8 cellular contexts compared by ENCODE assay signal in genomic region chr11:71449596-71449995, GRCh38. TPM values are rescaled to one million over a fixed set of nuclear protein-coding genes. Genes with fewer than 3 reads are reported as not detected.
A peak's percentile ranks its signal among the peaks of the same experiment; 100 is the strongest.
DNase-seq lines count a peak whose midpoint lies in the region; ATAC-seq, FAIRE-seq and TF ChIP-seq lines count a peak whose summit lies in the region.

No MANE protein-coding gene starts in this region.

- H3K4me1 ChIP-seq in SK-N-SH (ENCODE audit: control insufficient read depth in 1 of 2, insufficient read depth in 2 of 2, low read depth in 1 of 2, low read length in 1 of 2): peaks cover 4 to 31% of the 10 kb centered on the region in 2 experiments; a peak in 3 of 4 replicates
- H3K4me1 ChIP-seq in iPS-15b (ENCODE audit: control insufficient read depth, insufficient read depth, low read length): peaks cover 4% of the 10 kb centered on the region

- H3K9me3 ChIP-seq in SK-N-SH (peaks cover 8% of the 10 kb centered on the region; the same call in 1 of the 2 replicates), iPS-15b (ENCODE audit: control insufficient read depth, insufficient read depth, low read length) (no peaks in the 10 kb centered on the region)

- TF ChIP-seq CTCF in SK-N-SH (IDR thresholded peaks at IDR 0.05): no peak

- H4K20me1 ChIP-seq in SK-N-SH (ENCODE audit: insufficient read depth): peaks cover 2% of the 10 kb centered on the region

- TF ChIP-seq EP300 in SK-N-SH (IDR thresholded peaks at IDR 0.05; ENCODE audit: borderline replicate concordance in 1 of 2, low read depth in 1 of 2, low read length in 1 of 2): no peak

- H3K4me3 Mint-ChIP-seq in activated T-cell treated with anti-CD3 and anti-CD28 coated beads, Interleukin-2, amount 50 U/mL, for 72 hours: peak overlapping the region; percentile 92 to 100
- H3K4me3 Mint-ChIP-seq in stimulated activated naive B cell treated with anti-CD40 and anti-IgM and Interleukin-4, amounts not matched to agents 10 μg/mL and 1 μg/mL and 100 μg/mL, for 72 hours: peak overlapping the region; percentile 92 to 96

- peaks cover 20% of the 10 kb centered on the region for H3K79me2 ChIP-seq in SK-N-SH (ENCODE audit: insufficient read depth)

- DNase-seq in SK-N-SH (no peak), AML-193 (lab: John Stamatoyannopoulos, UW) (no peak), HTR-8/SVneo (ENCODE audit: insufficient read length, low spot score) (no peak)
- no peak for DNase-seq in activated T-cell treated with anti-CD3 and anti-CD28 coated beads, Interleukin-2, amount 50 U/mL, for 72 hours
- no peak for DNase-seq in stimulated activated naive B cell treated with anti-CD40 and anti-IgM and Interleukin-4, amounts not matched to agents 10 μg/mL and 1 μg/mL and 100 μg/mL, for 72 hours

- no peak for ATAC-seq in SK-N-SH treated with all-trans-retinoic acid at 6 μM for 48 hours
- no peak for ATAC-seq in activated T-cell treated with anti-CD3 and anti-CD28 coated beads, Interleukin-2, amount 50 U/mL, for 72 hours (replicated peaks in 1 of 2)
- ATAC-seq in stimulated activated naive B cell treated with anti-CD40 and anti-IgM and Interleukin-4, amounts not matched to agents 10 μg/mL and 1 μg/mL and 100 μg/mL, for 72 hours (replicated peaks): no peak
- ATAC-seq in HG03432 (IDR thresholded peaks at IDR 0.05; ENCODE audit: unreplicated experiment): no peak

- CTCF ChIA-PET in SK-N-SH (lab: Yijun Ruan, JAX): interaction anchor here (0.7 to 1.4 kb wide), 2 partner anchors 24 to 1071 kb away, joined by 3 to 5 read pairs; no protein-coding TSS in a partner anchor

- H3K4me3 ChIP-seq in SK-N-SH (ENCODE audit: low read depth in 2 of 2, low read length in 1 of 2) (peak overlapping the region; percentile 89 to 92), iPS-15b (ENCODE audit: low read depth, low read length) (peak overlapping the region; percentile 96)

- H3K9me2 ChIP-seq in SK-N-SH: no peaks in the 10 kb centered on the region

- POLR2A ChIA-PET in SK-N-SH (lab: Yijun Ruan, JAX): no interaction called here

- H3K9me3 Mint-ChIP-seq in activated T-cell treated with anti-CD3 and anti-CD28 coated beads, Interleukin-2, amount 50 U/mL, for 72 hours: peaks cover 4 to 5% of the 10 kb centered on the region in 2 donors
- peaks cover 3 to 6% of the 10 kb centered on the region in 2 donors for H3K9me3 Mint-ChIP-seq in stimulated activated naive B cell treated with anti-CD40 and anti-IgM and Interleukin-4, amounts not matched to agents 10 μg/mL and 1 μg/mL and 100 μg/mL, for 72 hours

- H3K27me3 Mint-ChIP-seq in activated T-cell treated with anti-CD3 and anti-CD28 coated beads, Interleukin-2, amount 50 U/mL, for 72 hours (ENCODE audit: low read depth): no peaks in the 10 kb centered on the region
- no peaks in the 10 kb centered on the region for H3K27me3 Mint-ChIP-seq in stimulated activated naive B cell treated with anti-CD40 and anti-IgM and Interleukin-4, amounts not matched to agents 10 μg/mL and 1 μg/mL and 100 μg/mL, for 72 hours

- peak overlapping the region; percentile 98 for H3K27ac Mint-ChIP-seq in activated T-cell treated with anti-CD3 and anti-CD28 coated beads, Interleukin-2, amount 50 U/mL, for 72 hours
- H3K27ac Mint-ChIP-seq in stimulated activated naive B cell treated with anti-CD40 and anti-IgM and Interleukin-4, amounts not matched to agents 10 μg/mL and 1 μg/mL and 100 μg/mL, for 72 hours: peak overlapping the region; percentile 93

- H3K36me3 ChIP-seq in SK-N-SH (replicated peaks in 1 of 2; ENCODE audit: control insufficient read depth in 1 of 2, insufficient read depth in 2 of 2, low read length in 1 of 2) (peaks cover 7 to 10% of the 10 kb centered on the region in 2 experiments), iPS-15b (ENCODE audit: control insufficient read depth, insufficient read depth, low read length) (peaks cover 5% of the 10 kb centered on the region)

- H3F3A ChIP-seq in SK-N-SH (replicated peaks; ENCODE audit: insufficient read depth): peaks cover 12% of the 10 kb centered on the region

- no peaks in the 10 kb centered on the region for H3K27me3 ChIP-seq in SK-N-SH (ENCODE audit: insufficient read depth)
- H3K27me3 ChIP-seq in iPS-15b (ENCODE audit: control insufficient read depth, insufficient read depth, low read length): no peaks in the 10 kb centered on the region

- 42% methylated on average over 6 of the region's 6 CpGs for WGBS in SK-N-SH (ENCODE audit: low lambda C conversion rate)

- peak overlapping the region; percentile 99 for H3K4me2 ChIP-seq in SK-N-SH

- peak overlapping the region; percentile 73; the same call in 1 of the 2 replicates for H3K9ac ChIP-seq in SK-N-SH
- no peak overlapping the region for H3K9ac ChIP-seq in iPS-15b (ENCODE audit: low read depth, low read length)

- no peak overlapping the region for H3K27ac ChIP-seq in SK-N-SH (ENCODE audit: low read depth in 2 of 2, low read length in 1 of 2)

- peaks cover 65% of the 10 kb centered on the region for H3K4me1 Mint-ChIP-seq in activated T-cell treated with anti-CD3 and anti-CD28 coated beads, Interleukin-2, amount 50 U/mL, for 72 hours (ENCODE audit: low read depth)
- peaks cover 43 to 64% of the 10 kb centered on the region in 2 donors for H3K4me1 Mint-ChIP-seq in stimulated activated naive B cell treated with anti-CD40 and anti-IgM and Interleukin-4, amounts not matched to agents 10 μg/mL and 1 μg/mL and 100 μg/mL, for 72 hours

- FAIRE-seq in HTR-8/SVneo (lab: Jason Lieb, UNC): no peak

- H3K36me3 Mint-ChIP-seq in activated T-cell treated with anti-CD3 and anti-CD28 coated beads, Interleukin-2, amount 50 U/mL, for 72 hours (ENCODE audit: insufficient read depth in 2 of 2): peaks cover 18 to 20% of the 10 kb centered on the region in 2 donors
- peaks cover 25 to 39% of the 10 kb centered on the region in 2 donors for H3K36me3 Mint-ChIP-seq in stimulated activated naive B cell treated with anti-CD40 and anti-IgM and Interleukin-4, amounts not matched to agents 10 μg/mL and 1 μg/mL and 100 μg/mL, for 72 hours

- 0 out of 2 replicates have a peak overlapping the region, but pooled peaks have one; percentile 99 for H2AFZ ChIP-seq in SK-N-SH (ENCODE audit: low read depth)

- no peak for TF ChIP-seq RAD21 in SK-N-SH (IDR thresholded peaks at IDR 0.05; ENCODE audit: low read length)

TF ChIP-seq in SK-N-SH, 30 proteins besides CTCF, POLR2A, EP300 and RAD21 (continues in another document):
- TF ChIP-seq TCF12 (IDR thresholded peaks at IDR 0.05) (no peak), GABPA (IDR thresholded peaks at IDR 0.05; ENCODE audit: low read depth) (no peak), FOXJ3 (CRISPR knock-in tag; IDR thresholded peaks at IDR 0.05) (no peak), USF2 (IDR thresholded peaks at IDR 0.05; ENCODE audit: borderline replicate concordance, low read depth, low read length) (no peak), TAF1 (IDR thresholded peaks at IDR 0.05; ENCODE audit: borderline replicate concordance, low read depth, low read length) (no peak), RFX5 (IDR thresholded peaks at IDR 0.05; ENCODE audit: low read length) (no peak), RCOR1 (IDR thresholded peaks at IDR 0.05; ENCODE audit: low read length) (no peak)

TF ChIP-seq in SK-N-SH treated with all-trans-retinoic acid at 6 μM for 48 hours, 23 proteins besides CTCF, POLR2A, EP300 and RAD21 (continues in another document):
- TF ChIP-seq TOX (CRISPR knock-in tag; IDR thresholded peaks at IDR 0.05; ENCODE audit: borderline replicate concordance) (no peak), ESRRG (CRISPR knock-in tag; IDR thresholded peaks at IDR 0.05) (no peak), ISL1 (CRISPR knock-in tag; IDR thresholded peaks at IDR 0.05) (no peak), TSHZ2 (CRISPR knock-in tag; IDR thresholded peaks at IDR 0.05) (no peak)

RNA-seq across cellular contexts. Expression of gene DHCR7, which starts 1.4 kb away (rescaled TPM):
- 21.4 and 22.5 TPM in 2 replicates for polyA plus RNA-seq in SK-N-SH (2012; rRNA removed)
- 10.3 and 15.5 TPM in 2 replicates for polyA plus RNA-seq in SK-N-SH (2012; cell fraction: cytosol; rRNA removed)
- 14.5 and 15.8 TPM in 2 replicates for polyA plus RNA-seq in SK-N-SH (2012; cell fraction: nucleus; rRNA removed)
- 10 to 100 TPM; 22.2 to 23.4 TPM for total RNA-seq in activated T-cell treated with anti-CD3 and anti-CD28 coated beads, Interleukin-2, amount 50 U/mL, for 72 hours

RNA-seq across cellular contexts. Expression of gene NADSYN1, which starts 3.4 kb away (rescaled TPM):
- 62.5 and 74.0 TPM in 2 replicates for polyA plus RNA-seq in SK-N-SH (2012; rRNA removed)
- 22.5 and 26.2 TPM in 2 replicates for polyA plus RNA-seq in SK-N-SH (2012; cell fraction: cytosol; rRNA removed)
- 417 and 453 TPM in 2 replicates for polyA plus RNA-seq in SK-N-SH (2012; cell fraction: nucleus; rRNA removed)
- 100 to 1,000 TPM; 107 to 111 TPM for total RNA-seq in activated T-cell treated with anti-CD3 and anti-CD28 coated beads, Interleukin-2, amount 50 U/mL, for 72 hours
